ENCODE assay signal across 13 cellular contexts in genomic region chr10:75513292-75513691, GRCh38.
DNase-seq lines count a peak whose midpoint lies in the region; ATAC-seq and TF ChIP-seq lines count a peak whose summit lies in the region.
"Had no signal": no experiment of that assay in that cellular context is flagged by ENCODE, and none has a peak within 500 bp of the region (broad histone marks: within the 10 kb centered on the region; RNA-seq: fewer than 3 reads in every experiment).

No MANE protein-coding gene starts in this region.

- intact Hi-C loops in ascending aorta (cut with DNase I) (no loop called here), sigmoid colon (cut with DNase I) (loop anchor here (5.0 kb wide), 1 partner anchor 144 kb away; no protein-coding TSS in a partner anchor)

- peaks cover 10% of the 10 kb centered on the region for H3K9me3 Mint-ChIP-seq in GM23338
- peaks cover 24% of the 10 kb centered on the region for H3K9me3 Mint-ChIP-seq in nephron

- no peak for TF ChIP-seq EP300 in sigmoid colon (IDR thresholded peaks at IDR 0.05)

- H3K9me2 ChIP-seq in GM23338 (ENCODE audit: insufficient read depth) = no peaks in the 10 kb centered on the region

- peak overlapping the region; percentile 52; the same call in 1 of the 2 replicates for H2AFZ ChIP-seq in GM23338
- H2AFZ ChIP-seq in osteoblast (ENCODE audit: low read length) = no peak overlapping the region

- H3K27ac ChIP-seq in GM23338 (ENCODE audit: low read depth) (no peak overlapping the region), ascending aorta (peak overlapping the region in 1 of 2 donors; percentile 27), sigmoid colon (peak overlapping the region in 3 of 4 donors; percentile 24 to 71 (median 53)), osteoblast (ENCODE audit: low read depth, low read length) (no peak overlapping the region)
- H3K27ac ChIP-seq: C4-2B had no signal

- H3F3A ChIP-seq in GM23338 (replicated peaks; ENCODE audit: low read depth) = no peaks in the 10 kb centered on the region

- H3K27me3 ChIP-seq in GM23338 (ENCODE audit: insufficient read depth) (no peaks in the 10 kb centered on the region; the same call in 1 of the 2 replicates), ascending aorta (no peaks in the 10 kb centered on the region), sigmoid colon (no peaks in the 10 kb centered on the region), osteoblast (ENCODE audit: insufficient read depth, low read length) (peaks cover 10% of the 10 kb centered on the region)
- H3K27me3 ChIP-seq: BE2C had no signal

- TF ChIP-seq CTCF in GM23338 (conservative IDR thresholded peaks at IDR 0.05; ENCODE audit: low read depth in 2 of 2) = no peak
- TF ChIP-seq CTCF in ascending aorta (IDR thresholded peaks at IDR 0.05) = no peak
- TF ChIP-seq CTCF in nephron (IDR thresholded peaks at IDR 0.05; ENCODE audit: unreplicated experiment in 3 of 3) = no peak
- no peak for TF ChIP-seq CTCF in sigmoid colon (IDR thresholded peaks at IDR 0.05)
- TF ChIP-seq CTCF in osteoblast (IDR thresholded peaks at IDR 0.05; ENCODE audit: extremely low read depth, low read depth, low read length) = no peak
- no peak for TF ChIP-seq CTCF in GM13976 (IDR thresholded peaks at IDR 0.05; ENCODE audit: borderline replicate concordance, control extremely low read depth, extremely low read depth, insufficient read depth, missing control alignments)

- no peak for ATAC-seq in GM23338

- DNase-seq in GM23338 (ENCODE audit: low spot score) (no peak), ascending aorta (ENCODE audit: low spot score in 2 of 2) (no peak), sigmoid colon (no peak), osteoblast (ENCODE audit: insufficient read length, low spot score, missing footprints) (no peak), GM13976 (ENCODE audit: low spot score) (no peak), NCI-H69 (lab: John Stamatoyannopoulos, UW) (no peak)
- DNase-seq in stimulated activated CD4-positive, alpha-beta T cell treated with anti-CD3 and anti-CD28 coated beads, Interleukin-4, amount 100 ng/mL, for 4 hours = no peak
- DNase-seq: BE2C; CD4-positive, alpha-beta memory T cell; GOT3; H9 had no signal

- H3K27ac Mint-ChIP-seq in GM23338 = no peak overlapping the region
- H3K27ac Mint-ChIP-seq in nephron = peak overlapping the region in 2 of 3 experiments; percentile 19 to 43
- H3K27ac Mint-ChIP-seq: CD4-positive, alpha-beta memory T cell; H9 had no signal

- H3K4me3 ChIP-seq in GM23338 (no peak overlapping the region), ascending aorta (peak overlapping the region; percentile 9 to 28), sigmoid colon (no peak overlapping the region), osteoblast (ENCODE audit: insufficient read depth, low read length) (no peak overlapping the region)

- no peak for TF ChIP-seq POLR2A in sigmoid colon (IDR thresholded peaks at IDR 0.05)

- peaks cover 5% of the 10 kb centered on the region; the same call in 2 of the 3 replicates for H3K36me3 Mint-ChIP-seq in GM23338 (ENCODE audit: low read depth)
- peaks cover 21% of the 10 kb centered on the region for H3K36me3 Mint-ChIP-seq in nephron (ENCODE audit: low read depth)

- peaks cover 13% of the 10 kb centered on the region for H3K4me1 Mint-ChIP-seq in GM23338
- H3K4me1 Mint-ChIP-seq in nephron = peaks cover 33% of the 10 kb centered on the region

- H3K36me3 ChIP-seq in GM23338 (ENCODE audit: insufficient read depth) (no peaks in the 10 kb centered on the region), ascending aorta (no peaks in the 10 kb centered on the region), sigmoid colon (no peaks in the 10 kb centered on the region), osteoblast (ENCODE audit: insufficient read depth, low read length) (no peaks in the 10 kb centered on the region)
- H3K36me3 ChIP-seq: BE2C had no signal

- no peaks in the 10 kb centered on the region for H3K9me3 ChIP-seq in ascending aorta
- no peaks in the 10 kb centered on the region for H3K9me3 ChIP-seq in sigmoid colon
- H3K9me3 ChIP-seq in osteoblast (ENCODE audit: low read depth, low read length) = no peaks in the 10 kb centered on the region
- H3K9me3 ChIP-seq: BE2C had no signal

- 69 to 96% methylated on average over 4 of the region's 4 CpGs for WGBS in sigmoid colon, 2 donors

- peaks cover 10% of the 10 kb centered on the region; the same call in 1 of the 2 replicates for H3K4me1 ChIP-seq in GM23338 (ENCODE audit: insufficient read depth)
- H3K4me1 ChIP-seq in ascending aorta = peaks cover 6 to 22% of the 10 kb centered on the region in 2 donors
- peaks cover 0 to 46% (median 37%) of the 10 kb centered on the region in 4 donors for H3K4me1 ChIP-seq in sigmoid colon
- peaks cover 15% of the 10 kb centered on the region for H3K4me1 ChIP-seq in osteoblast (ENCODE audit: insufficient read depth, low read length)

- H3K4me3 Mint-ChIP-seq in GM23338 = no peak overlapping the region
- H3K4me3 Mint-ChIP-seq in nephron = no peak overlapping the region
- H3K4me3 Mint-ChIP-seq: CD4-positive, alpha-beta memory T cell; H9 had no signal

- peaks cover 8% of the 10 kb centered on the region for H3K27me3 Mint-ChIP-seq in GM23338 (ENCODE audit: insufficient read depth, low read depth, poor library complexity)
- H3K27me3 Mint-ChIP-seq in nephron (ENCODE audit: low read depth) = peaks cover 20% of the 10 kb centered on the region

- H4K20me1 ChIP-seq in GM23338 (replicated peaks; ENCODE audit: insufficient read depth) (no peaks in the 10 kb centered on the region; the same call in 1 of the 2 replicates), osteoblast (ENCODE audit: insufficient read depth, low read length) (no peaks in the 10 kb centered on the region)

- H3K4me2 ChIP-seq in GM23338 (no peak overlapping the region), osteoblast (ENCODE audit: insufficient read depth, low read length) (no peak overlapping the region)

- H3K79me2 ChIP-seq in GM23338 (replicated peaks; ENCODE audit: insufficient read depth) = no peaks in the 10 kb centered on the region
- H3K79me2 ChIP-seq in osteoblast (ENCODE audit: insufficient read depth, low read length) = no peaks in the 10 kb centered on the region

- in situ Hi-C loops in GM13976 (cut with MboI; ENCODE audit: low sequenced_read_pairs, unreplicated experiment) = no loop called here

TF ChIP-seq in GM23338, 12 proteins besides CTCF, POLR2A, EP300 and RAD21 (continues in another document):
- TF ChIP-seq JUNB (IDR thresholded peaks at IDR 0.05; ENCODE audit: unreplicated experiment) (no peak), ETS1 (IDR thresholded peaks at IDR 0.05) (no peak), REST (IDR thresholded peaks at IDR 0.05; ENCODE audit: unreplicated experiment) (no peak), CREB1 (CRISPR knock-in tag; IDR thresholded peaks at IDR 0.05; ENCODE audit: low read depth) (no peak), EZH2phosphoT487 (IDR thresholded peaks at IDR 0.05; ENCODE audit: unreplicated experiment) (no peak), POLR2AphosphoS5 (IDR thresholded peaks at IDR 0.05; ENCODE audit: low read depth) (no peak), ZNF331 (CRISPR knock-in tag; IDR thresholded peaks at IDR 0.05; ENCODE audit: low read depth) (no peak)

Comparison
In these comparisons a context has a peak if more than half of its experiments do, and no peak if none do; other contexts are left out.
1. H3K27ac ChIP-seq: peak in sigmoid colon (3 of 4); none in GM23338 (single experiment) and osteoblast (single experiment).
2. H3K4me3 ChIP-seq: peak in ascending aorta (2 of 2); none in GM23338 (single experiment), sigmoid colon (0 of 4) and osteoblast (single experiment).